1 cellular context compared by ENCODE assay signal in the genomic region with DNA sequence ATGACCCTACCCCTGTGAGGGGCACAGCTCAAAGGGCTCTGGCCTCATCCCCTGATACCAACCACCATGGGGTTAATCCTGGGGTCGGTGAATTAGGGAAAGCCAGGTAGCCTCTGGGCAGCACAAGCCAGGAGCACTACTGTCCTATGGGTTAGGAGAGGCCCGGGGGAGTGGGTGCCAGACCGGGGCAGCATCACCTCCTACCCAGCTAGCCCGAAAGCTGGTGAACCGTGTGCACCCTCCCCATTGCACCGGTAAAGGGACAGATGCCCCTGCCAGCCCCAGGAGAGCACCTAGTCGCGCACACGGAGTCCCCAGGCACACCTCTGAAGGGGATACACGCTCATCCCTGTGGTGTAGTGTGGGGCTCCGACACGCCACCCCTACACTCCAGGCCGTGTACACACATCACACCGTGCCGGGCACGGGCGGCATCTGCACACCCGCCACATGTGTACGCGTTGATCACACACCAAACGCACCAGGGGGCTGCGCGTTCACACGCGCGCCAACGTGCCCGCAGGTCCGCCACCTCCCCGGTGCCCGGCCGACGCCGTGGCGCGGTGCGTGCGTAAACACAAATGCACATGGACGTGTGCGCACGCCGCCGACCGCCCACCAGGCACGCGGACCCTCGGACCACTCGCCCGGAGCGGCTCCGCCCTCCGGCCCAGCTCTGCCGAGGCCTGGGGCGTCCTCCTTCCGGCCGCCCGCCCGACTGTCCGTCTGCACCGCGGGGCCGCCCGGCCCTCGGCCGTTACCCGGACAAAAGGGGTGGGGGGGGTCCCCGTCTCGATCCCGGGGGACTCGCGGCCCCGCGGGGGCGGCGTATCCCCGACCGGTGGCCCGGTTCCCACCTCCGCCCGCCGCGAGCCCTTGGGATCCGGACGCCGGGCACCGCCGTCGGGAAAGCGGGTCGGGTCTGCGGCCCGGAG.
TF ChIP-seq lines count a peak whose summit lies in the region.

No MANE protein-coding gene starts in this region.

TF ChIP-seq in K562, 482 proteins besides CTCF, POLR2A, EP300 and RAD21 (continued from another document and continues in another):
- TF ChIP-seq, protein P1, sequence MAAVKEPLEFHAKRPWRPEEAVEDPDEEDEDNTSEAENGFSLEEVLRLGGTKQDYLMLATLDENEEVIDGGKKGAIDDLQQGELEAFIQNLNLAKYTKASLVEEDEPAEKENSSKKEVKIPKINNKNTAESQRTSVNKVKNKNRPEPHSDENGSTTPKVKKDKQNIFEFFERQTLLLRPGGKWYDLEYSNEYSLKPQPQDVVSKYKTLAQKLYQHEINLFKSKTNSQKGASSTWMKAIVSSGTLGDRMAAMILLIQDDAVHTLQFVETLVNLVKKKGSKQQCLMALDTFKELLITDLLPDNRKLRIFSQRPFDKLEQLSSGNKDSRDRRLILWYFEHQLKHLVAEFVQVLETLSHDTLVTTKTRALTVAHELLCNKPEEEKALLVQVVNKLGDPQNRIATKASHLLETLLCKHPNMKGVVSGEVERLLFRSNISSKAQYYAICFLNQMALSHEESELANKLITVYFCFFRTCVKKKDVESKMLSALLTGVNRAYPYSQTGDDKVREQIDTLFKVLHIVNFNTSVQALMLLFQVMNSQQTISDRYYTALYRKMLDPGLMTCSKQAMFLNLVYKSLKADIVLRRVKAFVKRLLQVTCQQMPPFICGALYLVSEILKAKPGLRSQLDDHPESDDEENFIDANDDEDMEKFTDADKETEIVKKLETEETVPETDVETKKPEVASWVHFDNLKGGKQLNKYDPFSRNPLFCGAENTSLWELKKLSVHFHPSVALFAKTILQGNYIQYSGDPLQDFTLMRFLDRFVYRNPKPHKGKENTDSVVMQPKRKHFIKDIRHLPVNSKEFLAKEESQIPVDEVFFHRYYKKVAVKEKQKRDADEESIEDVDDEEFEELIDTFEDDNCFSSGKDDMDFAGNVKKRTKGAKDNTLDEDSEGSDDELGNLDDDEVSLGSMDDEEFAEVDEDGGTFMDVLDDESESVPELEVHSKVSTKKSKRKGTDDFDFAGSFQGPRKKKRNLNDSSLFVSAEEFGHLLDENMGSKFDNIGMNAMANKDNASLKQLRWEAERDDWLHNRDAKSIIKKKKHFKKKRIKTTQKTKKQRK (IDR thresholded peaks at IDR 0.05; ENCODE audit: borderline replicate concordance, low read depth, low read length) = no peak
- TF ChIP-seq ZNF232 (CRISPR knock-in tag; IDR thresholded peaks at IDR 0.05) (no peak), KDM1A (IDR thresholded peaks at IDR 0.05) (peak in 1 of 2 experiments; percentile 70; a peak in 1 of 4 replicates), CEBPB (tag; IDR thresholded peaks at IDR 0.05) (no peak), EWSR1 (IDR thresholded peaks at IDR 0.05; ENCODE audit: borderline replicate concordance, low read depth, partially characterized antibody) (no peak), FOXP1 (CRISPR knock-in tag; IDR thresholded peaks at IDR 0.05) (no peak; the same call in 1 of the 2 replicates), HDAC1 (IDR thresholded peaks at IDR 0.05) (peak in 1 of 2 experiments; percentile 47; a peak in 1 of 4 replicates), NR2F6 (CRISPR knock-in tag; IDR thresholded peaks at IDR 0.05) (no peak), CBX3 (IDR thresholded peaks at IDR 0.05; ENCODE audit: borderline replicate concordance in 1 of 2, low read length in 2 of 2) (no peak), GABPA (tag; conservative IDR thresholded peaks at IDR 0.05; ENCODE audit: low read depth) (no peak), ZKSCAN3 (CRISPR knock-in tag; IDR thresholded peaks at IDR 0.05) (no peak), CBX2 (IDR thresholded peaks at IDR 0.05; ENCODE audit: insufficient read depth, low read length, poor library complexity, severe bottlenecking) (no peak), TAF15 (IDR thresholded peaks at IDR 0.05; ENCODE audit: low read depth, low read length) (no peak), SNIP1 (IDR thresholded peaks at IDR 0.05; ENCODE audit: low read depth) (no peak), ZBTB7A (IDR thresholded peaks at IDR 0.05; ENCODE audit: borderline replicate concordance, control insufficient read depth, low read depth, low read length) (peak; percentile 67; the same call in 1 of the 2 replicates), RBFOX2 (IDR thresholded peaks at IDR 0.05; ENCODE audit: low read depth, low read length) (peak; percentile 3), TAL1 (IDR thresholded peaks at IDR 0.05) (no peak), LEF1 (IDR thresholded peaks at IDR 0.05) (no peak), KDM5B (IDR thresholded peaks at IDR 0.05; ENCODE audit: insufficient replicate concordance, low read depth, low read length) (peak; percentile 47), PHB (CRISPR knock-in tag; IDR thresholded peaks at IDR 0.05) (no peak), RHOXF2B (CRISPR knock-in tag; conservative IDR thresholded peaks at IDR 0.05) (no peak)
- TF ChIP-seq, protein P2, sequence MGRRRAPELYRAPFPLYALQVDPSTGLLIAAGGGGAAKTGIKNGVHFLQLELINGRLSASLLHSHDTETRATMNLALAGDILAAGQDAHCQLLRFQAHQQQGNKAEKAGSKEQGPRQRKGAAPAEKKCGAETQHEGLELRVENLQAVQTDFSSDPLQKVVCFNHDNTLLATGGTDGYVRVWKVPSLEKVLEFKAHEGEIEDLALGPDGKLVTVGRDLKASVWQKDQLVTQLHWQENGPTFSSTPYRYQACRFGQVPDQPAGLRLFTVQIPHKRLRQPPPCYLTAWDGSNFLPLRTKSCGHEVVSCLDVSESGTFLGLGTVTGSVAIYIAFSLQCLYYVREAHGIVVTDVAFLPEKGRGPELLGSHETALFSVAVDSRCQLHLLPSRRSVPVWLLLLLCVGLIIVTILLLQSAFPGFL (CRISPR knock-in tag; IDR thresholded peaks at IDR 0.05) = no peak
- TF ChIP-seq, protein P3, sequence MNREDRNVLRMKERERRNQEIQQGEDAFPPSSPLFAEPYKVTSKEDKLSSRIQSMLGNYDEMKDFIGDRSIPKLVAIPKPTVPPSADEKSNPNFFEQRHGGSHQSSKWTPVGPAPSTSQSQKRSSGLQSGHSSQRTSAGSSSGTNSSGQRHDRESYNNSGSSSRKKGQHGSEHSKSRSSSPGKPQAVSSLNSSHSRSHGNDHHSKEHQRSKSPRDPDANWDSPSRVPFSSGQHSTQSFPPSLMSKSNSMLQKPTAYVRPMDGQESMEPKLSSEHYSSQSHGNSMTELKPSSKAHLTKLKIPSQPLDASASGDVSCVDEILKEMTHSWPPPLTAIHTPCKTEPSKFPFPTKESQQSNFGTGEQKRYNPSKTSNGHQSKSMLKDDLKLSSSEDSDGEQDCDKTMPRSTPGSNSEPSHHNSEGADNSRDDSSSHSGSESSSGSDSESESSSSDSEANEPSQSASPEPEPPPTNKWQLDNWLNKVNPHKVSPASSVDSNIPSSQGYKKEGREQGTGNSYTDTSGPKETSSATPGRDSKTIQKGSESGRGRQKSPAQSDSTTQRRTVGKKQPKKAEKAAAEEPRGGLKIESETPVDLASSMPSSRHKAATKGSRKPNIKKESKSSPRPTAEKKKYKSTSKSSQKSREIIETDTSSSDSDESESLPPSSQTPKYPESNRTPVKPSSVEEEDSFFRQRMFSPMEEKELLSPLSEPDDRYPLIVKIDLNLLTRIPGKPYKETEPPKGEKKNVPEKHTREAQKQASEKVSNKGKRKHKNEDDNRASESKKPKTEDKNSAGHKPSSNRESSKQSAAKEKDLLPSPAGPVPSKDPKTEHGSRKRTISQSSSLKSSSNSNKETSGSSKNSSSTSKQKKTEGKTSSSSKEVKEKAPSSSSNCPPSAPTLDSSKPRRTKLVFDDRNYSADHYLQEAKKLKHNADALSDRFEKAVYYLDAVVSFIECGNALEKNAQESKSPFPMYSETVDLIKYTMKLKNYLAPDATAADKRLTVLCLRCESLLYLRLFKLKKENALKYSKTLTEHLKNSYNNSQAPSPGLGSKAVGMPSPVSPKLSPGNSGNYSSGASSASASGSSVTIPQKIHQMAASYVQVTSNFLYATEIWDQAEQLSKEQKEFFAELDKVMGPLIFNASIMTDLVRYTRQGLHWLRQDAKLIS (CRISPR knock-in tag; IDR thresholded peaks at IDR 0.05) = peak; percentile 88; the same call in 1 of the 2 replicates
- TF ChIP-seq, protein P4, sequence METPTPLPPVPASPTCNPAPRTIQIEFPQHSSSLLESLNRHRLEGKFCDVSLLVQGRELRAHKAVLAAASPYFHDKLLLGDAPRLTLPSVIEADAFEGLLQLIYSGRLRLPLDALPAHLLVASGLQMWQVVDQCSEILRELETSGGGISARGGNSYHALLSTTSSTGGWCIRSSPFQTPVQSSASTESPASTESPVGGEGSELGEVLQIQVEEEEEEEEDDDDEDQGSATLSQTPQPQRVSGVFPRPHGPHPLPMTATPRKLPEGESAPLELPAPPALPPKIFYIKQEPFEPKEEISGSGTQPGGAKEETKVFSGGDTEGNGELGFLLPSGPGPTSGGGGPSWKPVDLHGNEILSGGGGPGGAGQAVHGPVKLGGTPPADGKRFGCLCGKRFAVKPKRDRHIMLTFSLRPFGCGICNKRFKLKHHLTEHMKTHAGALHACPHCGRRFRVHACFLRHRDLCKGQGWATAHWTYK (CRISPR knock-in tag; IDR thresholded peaks at IDR 0.05) = no peak
- TF ChIP-seq, protein P5, sequence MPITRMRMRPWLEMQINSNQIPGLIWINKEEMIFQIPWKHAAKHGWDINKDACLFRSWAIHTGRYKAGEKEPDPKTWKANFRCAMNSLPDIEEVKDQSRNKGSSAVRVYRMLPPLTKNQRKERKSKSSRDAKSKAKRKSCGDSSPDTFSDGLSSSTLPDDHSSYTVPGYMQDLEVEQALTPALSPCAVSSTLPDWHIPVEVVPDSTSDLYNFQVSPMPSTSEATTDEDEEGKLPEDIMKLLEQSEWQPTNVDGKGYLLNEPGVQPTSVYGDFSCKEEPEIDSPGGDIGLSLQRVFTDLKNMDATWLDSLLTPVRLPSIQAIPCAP (CRISPR knock-in tag; IDR thresholded peaks at IDR 0.05; ENCODE audit: borderline replicate concordance) = no peak
- TF ChIP-seq, protein P6, sequence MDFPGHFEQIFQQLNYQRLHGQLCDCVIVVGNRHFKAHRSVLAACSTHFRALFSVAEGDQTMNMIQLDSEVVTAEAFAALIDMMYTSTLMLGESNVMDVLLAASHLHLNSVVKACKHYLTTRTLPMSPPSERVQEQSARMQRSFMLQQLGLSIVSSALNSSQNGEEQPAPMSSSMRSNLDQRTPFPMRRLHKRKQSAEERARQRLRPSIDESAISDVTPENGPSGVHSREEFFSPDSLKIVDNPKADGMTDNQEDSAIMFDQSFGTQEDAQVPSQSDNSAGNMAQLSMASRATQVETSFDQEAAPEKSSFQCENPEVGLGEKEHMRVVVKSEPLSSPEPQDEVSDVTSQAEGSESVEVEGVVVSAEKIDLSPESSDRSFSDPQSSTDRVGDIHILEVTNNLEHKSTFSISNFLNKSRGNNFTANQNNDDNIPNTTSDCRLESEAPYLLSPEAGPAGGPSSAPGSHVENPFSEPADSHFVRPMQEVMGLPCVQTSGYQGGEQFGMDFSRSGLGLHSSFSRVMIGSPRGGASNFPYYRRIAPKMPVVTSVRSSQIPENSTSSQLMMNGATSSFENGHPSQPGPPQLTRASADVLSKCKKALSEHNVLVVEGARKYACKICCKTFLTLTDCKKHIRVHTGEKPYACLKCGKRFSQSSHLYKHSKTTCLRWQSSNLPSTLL (IDR thresholded peaks at IDR 0.05) = no peak
- TF ChIP-seq, protein P7, sequence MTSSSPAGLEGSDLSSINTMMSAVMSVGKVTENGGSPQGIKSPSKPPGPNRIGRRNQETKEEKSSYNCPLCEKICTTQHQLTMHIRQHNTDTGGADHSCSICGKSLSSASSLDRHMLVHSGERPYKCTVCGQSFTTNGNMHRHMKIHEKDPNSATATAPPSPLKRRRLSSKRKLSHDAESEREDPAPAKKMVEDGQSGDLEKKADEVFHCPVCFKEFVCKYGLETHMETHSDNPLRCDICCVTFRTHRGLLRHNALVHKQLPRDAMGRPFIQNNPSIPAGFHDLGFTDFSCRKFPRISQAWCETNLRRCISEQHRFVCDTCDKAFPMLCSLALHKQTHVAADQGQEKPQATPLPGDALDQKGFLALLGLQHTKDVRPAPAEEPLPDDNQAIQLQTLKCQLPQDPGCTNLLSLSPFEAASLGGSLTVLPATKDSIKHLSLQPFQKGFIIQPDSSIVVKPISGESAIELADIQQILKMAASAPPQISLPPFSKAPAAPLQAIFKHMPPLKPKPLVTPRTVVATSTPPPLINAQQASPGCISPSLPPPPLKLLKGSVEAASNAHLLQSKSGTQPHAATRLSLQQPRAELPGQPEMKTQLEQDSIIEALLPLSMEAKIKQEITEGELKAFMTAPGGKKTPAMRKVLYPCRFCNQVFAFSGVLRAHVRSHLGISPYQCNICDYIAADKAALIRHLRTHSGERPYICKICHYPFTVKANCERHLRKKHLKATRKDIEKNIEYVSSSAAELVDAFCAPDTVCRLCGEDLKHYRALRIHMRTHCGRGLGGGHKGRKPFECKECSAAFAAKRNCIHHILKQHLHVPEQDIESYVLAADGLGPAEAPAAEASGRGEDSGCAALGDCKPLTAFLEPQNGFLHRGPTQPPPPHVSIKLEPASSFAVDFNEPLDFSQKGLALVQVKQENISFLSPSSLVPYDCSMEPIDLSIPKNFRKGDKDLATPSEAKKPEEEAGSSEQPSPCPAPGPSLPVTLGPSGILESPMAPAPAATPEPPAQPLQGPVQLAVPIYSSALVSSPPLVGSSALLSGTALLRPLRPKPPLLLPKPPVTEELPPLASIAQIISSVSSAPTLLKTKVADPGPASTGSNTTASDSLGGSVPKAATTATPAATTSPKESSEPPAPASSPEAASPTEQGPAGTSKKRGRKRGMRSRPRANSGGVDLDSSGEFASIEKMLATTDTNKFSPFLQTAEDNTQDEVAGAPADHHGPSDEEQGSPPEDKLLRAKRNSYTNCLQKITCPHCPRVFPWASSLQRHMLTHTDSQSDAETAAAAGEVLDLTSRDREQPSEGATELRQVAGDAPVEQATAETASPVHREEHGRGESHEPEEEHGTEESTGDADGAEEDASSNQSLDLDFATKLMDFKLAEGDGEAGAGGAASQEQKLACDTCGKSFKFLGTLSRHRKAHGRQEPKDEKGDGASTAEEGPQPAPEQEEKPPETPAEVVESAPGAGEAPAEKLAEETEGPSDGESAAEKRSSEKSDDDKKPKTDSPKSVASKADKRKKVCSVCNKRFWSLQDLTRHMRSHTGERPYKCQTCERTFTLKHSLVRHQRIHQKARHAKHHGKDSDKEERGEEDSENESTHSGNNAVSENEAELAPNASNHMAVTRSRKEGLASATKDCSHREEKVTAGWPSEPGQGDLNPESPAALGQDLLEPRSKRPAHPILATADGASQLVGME (CRISPR knock-in tag; IDR thresholded peaks at IDR 0.05) = no peak
- TF ChIP-seq, protein P8, sequence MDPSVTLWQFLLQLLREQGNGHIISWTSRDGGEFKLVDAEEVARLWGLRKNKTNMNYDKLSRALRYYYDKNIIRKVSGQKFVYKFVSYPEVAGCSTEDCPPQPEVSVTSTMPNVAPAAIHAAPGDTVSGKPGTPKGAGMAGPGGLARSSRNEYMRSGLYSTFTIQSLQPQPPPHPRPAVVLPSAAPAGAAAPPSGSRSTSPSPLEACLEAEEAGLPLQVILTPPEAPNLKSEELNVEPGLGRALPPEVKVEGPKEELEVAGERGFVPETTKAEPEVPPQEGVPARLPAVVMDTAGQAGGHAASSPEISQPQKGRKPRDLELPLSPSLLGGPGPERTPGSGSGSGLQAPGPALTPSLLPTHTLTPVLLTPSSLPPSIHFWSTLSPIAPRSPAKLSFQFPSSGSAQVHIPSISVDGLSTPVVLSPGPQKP (CRISPR knock-in tag; IDR thresholded peaks at IDR 0.05) = no peak
